ENCODE assay signal across 1 cellular context in the genomic region with DNA sequence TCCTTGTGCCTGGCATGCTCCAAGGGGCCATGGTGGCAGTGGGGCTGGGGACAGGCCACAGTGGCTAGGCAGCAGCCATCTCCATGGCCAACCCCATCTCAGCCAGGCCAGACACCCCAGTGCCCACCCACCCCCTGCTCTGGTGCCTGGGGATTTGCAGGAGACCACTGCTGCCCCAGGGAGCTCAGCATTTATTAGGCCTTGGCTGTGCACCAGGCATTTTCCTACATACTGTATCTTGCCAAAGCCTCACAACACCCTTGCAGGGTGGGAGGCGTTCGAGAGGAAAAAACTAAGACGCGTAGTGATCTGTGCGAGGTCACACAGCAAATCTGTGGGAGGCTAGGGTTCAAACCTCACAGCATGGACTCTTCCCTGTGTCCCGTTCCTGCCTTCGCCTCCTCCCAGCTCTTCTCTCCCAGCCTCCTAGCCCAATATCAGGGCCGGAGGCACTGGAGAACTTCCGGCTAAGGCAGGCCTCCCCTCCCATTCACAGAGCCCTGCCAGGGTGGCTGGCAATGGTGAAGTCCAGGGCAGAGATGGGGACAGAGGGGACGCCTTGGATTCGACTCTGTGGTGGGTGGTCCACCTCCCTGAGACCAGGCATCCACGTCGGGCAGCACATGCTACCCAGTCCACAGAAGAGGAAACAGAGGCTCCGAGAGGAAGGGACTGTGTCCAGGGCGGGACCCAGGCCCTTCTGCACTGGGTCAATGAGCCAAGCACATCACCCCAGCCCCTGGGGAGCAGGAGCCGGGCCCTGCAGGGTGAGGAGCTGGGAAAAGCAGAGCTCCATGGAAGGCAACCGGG.
TF ChIP-seq lines count a peak whose summit lies in the region.

No MANE protein-coding gene starts in this region.

TF ChIP-seq in HepG2, 621 proteins besides CTCF, POLR2A, EP300 and RAD21 (continued from another document):
- TF ChIP-seq BCL6 (CRISPR knock-in tag; IDR thresholded peaks at IDR 0.05) (no peak), NR2F2 (IDR thresholded peaks at IDR 0.05; ENCODE audit: borderline replicate concordance, low read depth) (no peak), ARID5B (CRISPR knock-in tag; IDR thresholded peaks at IDR 0.05) (no peak), MIXL1 (CRISPR knock-in tag; IDR thresholded peaks at IDR 0.05) (no peak), XRCC5 (optimal IDR thresholded peaks at IDR 0.05; ENCODE audit: low read length) (no peak), NCOA1 (CRISPR knock-in tag; IDR thresholded peaks at IDR 0.05) (no peak)
- TF ChIP-seq, protein P1, sequence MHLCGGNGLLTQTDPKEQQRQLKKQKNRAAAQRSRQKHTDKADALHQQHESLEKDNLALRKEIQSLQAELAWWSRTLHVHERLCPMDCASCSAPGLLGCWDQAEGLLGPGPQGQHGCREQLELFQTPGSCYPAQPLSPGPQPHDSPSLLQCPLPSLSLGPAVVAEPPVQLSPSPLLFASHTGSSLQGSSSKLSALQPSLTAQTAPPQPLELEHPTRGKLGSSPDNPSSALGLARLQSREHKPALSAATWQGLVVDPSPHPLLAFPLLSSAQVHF (CRISPR knock-in tag; IDR thresholded peaks at IDR 0.05), result no peak
- TF ChIP-seq, protein P2, sequence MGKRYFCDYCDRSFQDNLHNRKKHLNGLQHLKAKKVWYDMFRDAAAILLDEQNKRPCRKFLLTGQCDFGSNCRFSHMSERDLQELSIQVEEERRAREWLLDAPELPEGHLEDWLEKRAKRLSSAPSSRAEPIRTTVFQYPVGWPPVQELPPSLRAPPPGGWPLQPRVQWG (CRISPR knock-in tag; IDR thresholded peaks at IDR 0.05; ENCODE audit: borderline replicate concordance, low read depth), result no peak
- TF ChIP-seq, protein P3, sequence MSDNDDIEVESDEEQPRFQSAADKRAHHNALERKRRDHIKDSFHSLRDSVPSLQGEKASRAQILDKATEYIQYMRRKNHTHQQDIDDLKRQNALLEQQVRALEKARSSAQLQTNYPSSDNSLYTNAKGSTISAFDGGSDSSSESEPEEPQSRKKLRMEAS (IDR thresholded peaks at IDR 0.05), result no peak
